ENCODE assay signal across 8 cellular contexts in genomic region chr19:46571495-46571894, GRCh38. TPM values are rescaled to one million over a fixed set of nuclear protein-coding genes. Genes with fewer than 3 reads are reported as not detected.
DNase-seq lines count a peak whose midpoint lies in the region.

No MANE protein-coding gene starts in this region.

- no peak overlapping the region for H3K4me3 ChIP-seq in Jurkat, Clone E6-1 (ENCODE audit: low read length)

- DNase-seq in NCI-H1436 (lab: John Stamatoyannopoulos, UW) (peak; percentile 9), NCI-H1436 treated with DMSO at 0.1 percent for 48 hours (lab: John Stamatoyannopoulos, UW) (no peak), amniotic epithelial cell (ENCODE audit: low read depth) (peak; percentile 12), myocyte (ENCODE audit: low read depth) (peak; percentile 9), NCI-H345 (lab: John Stamatoyannopoulos, UW) (no peak), cerebellum (ENCODE audit: low spot score) (no peak), dedifferentiated amniotic fluid mesenchymal stem cell (ENCODE audit: extremely low spot score) (no peak)
- peak; percentile 43 for DNase-seq in Jurkat, Clone E6-1 (ENCODE audit: low read depth, low spot score)

RNA-seq across cellular contexts. Expression of gene CALM3, which starts 29.6 kb away (rescaled TPM):
- 522 TPM for polyA plus RNA-seq in Jurkat, Clone E6-1 (2012; ENCODE audit: insufficient read depth, insufficient read length)
- 85.6 and 87.7 TPM in 2 replicates for total RNA-seq in myocyte
- polyA plus RNA-seq in myocyte (2012), result 209 TPM
- 193 TPM for total RNA-seq in cerebellum

RNA-seq across cellular contexts. Expression of gene PTGIR, which starts 53.4 kb away (rescaled TPM):
- polyA plus RNA-seq in Jurkat, Clone E6-1 (2012; ENCODE audit: insufficient read depth, insufficient read length), result 0.85 TPM
- 0.24 TPM in 1 of 2 replicates, not detected in the other for total RNA-seq in myocyte
- polyA plus RNA-seq in myocyte (2012), result 0.09 TPM
- not detected for total RNA-seq in cerebellum

Comparison
In these comparisons a context has a peak if more than half of its experiments do, and no peak if none do; other contexts are left out.
1. DNase-seq: peak in NCI-H1436 (single experiment), Jurkat, Clone E6-1 (single experiment), amniotic epithelial cell (single experiment) and myocyte (single experiment); none in NCI-H1436 treated with DMSO at 0.1 percent for 48 hours (single experiment), NCI-H345 (single experiment), cerebellum (single experiment) and dedifferentiated amniotic fluid mesenchymal stem cell (single experiment).